ENCODE assay signal across 8 cellular contexts in the genomic region with DNA sequence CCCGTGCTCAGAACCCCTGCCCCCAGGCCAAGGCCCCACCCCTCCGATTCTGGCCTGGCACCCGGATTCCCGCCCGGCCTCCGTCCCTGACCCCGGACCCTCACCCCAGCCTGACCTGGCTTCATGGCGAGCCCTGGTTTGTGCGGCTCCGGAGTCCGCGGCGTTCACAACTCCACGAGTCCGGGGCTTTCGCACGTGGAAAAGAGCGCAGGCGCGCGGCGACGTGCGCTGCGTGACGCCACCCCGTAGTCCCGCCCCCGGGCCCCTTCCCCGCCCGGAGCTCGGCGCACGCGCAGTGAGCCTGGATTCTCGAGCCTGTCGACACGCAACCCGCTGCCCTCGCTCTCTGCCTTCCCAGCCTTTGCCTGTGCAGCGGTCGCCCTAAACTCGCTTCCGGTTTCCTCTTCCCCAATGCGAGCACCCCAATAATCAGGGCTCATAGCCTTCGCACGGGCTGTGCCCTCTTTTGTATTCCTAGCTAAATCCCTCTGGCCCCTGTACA. TPM values are rescaled to one million over a fixed set of nuclear protein-coding genes. Genes with fewer than 3 reads are reported as not detected.
DNase-seq lines count a peak whose midpoint lies in the region; ATAC-seq and TF ChIP-seq lines count a peak whose summit lies in the region.

A gene (minus strand): TSS at position 204 of the 502 bp plus-strand sequence. CDS start 79 bp downstream, at position 125.

- TF ChIP-seq RAD21 in liver (IDR thresholded peaks at IDR 0.05) = no peak

- H3K4me1 Mint-ChIP-seq in dendritic cell treated with granulocyte-macrophage colony-stimulating factor and Interleukin-4, amounts not matched to agents 40 ng/mL and 50 ng/mL, for 4 days (ENCODE audit: low read depth) = peaks cover 46% of the 10 kb centered on the region

- H3K27me3 Mint-ChIP-seq in dendritic cell treated with granulocyte-macrophage colony-stimulating factor and Interleukin-4, amounts not matched to agents 40 ng/mL and 50 ng/mL, for 4 days = peaks cover 8% of the 10 kb centered on the region

- ATAC-seq in GM19351 (IDR thresholded peaks at IDR 0.05; ENCODE audit: unreplicated experiment) (peak; percentile 76), HG03558 (IDR thresholded peaks at IDR 0.05; ENCODE audit: extremely low read depth, unreplicated experiment) (peak; percentile 67)

- peak within 1 kb of the TSS; percentile 59 to 88 (median 82); a peak in 21 of 22 replicates for H3K27ac ChIP-seq in BLaER1 treated with 17β-estradiol and CSF1 and Interleukin-3, amounts not matched to agents 10 nM and 100 nM
- H3K27ac ChIP-seq in liver (ENCODE audit: low read depth in 1 of 2, low read length in 2 of 2) = peak within 1 kb of the TSS; percentile 80 to 85

- no peaks in the 10 kb centered on the region for H3K9me3 Mint-ChIP-seq in dendritic cell treated with granulocyte-macrophage colony-stimulating factor and Interleukin-4, amounts not matched to agents 40 ng/mL and 50 ng/mL, for 4 days

- no peak for TF ChIP-seq CTCF in liver (IDR thresholded peaks at IDR 0.05; ENCODE audit: low read depth, low read length, missing input control)

- intact Hi-C loops in dendritic cell treated with granulocyte-macrophage colony-stimulating factor and Interleukin-4, amounts not matched to agents 40 ng/mL and 50 ng/mL, for 4 days (cut with micrococcal nuclease) = loop anchor here (10.0 kb wide), 2 partner anchors 291 to 949 kb away; a partner anchor contains a TSS

- peak within 1 kb of the TSS; percentile 84 to 97 (median 90) for H3K9ac ChIP-seq in BLaER1 treated with 17β-estradiol and CSF1 and Interleukin-3, amounts not matched to agents 10 nM and 100 nM
- H3K9ac ChIP-seq in liver (ENCODE audit: low read depth in 1 of 2, low read length in 2 of 2) = peak within 1 kb of the TSS; percentile 82 to 92

- no peaks in the 10 kb centered on the region for H3K9me3 ChIP-seq in BLaER1 treated with 17β-estradiol and CSF1 and Interleukin-3, amounts not matched to agents 10 nM and 100 nM (replicated peaks in 1 of 11)
- H3K9me3 ChIP-seq in liver (ENCODE audit: control insufficient read depth in 4 of 4, low read length in 3 of 4) = no peaks in the 10 kb centered on the region

- H3K4me2 ChIP-seq in BLaER1 treated with 17β-estradiol and CSF1 and Interleukin-3, amounts not matched to agents 10 nM and 100 nM = peak within 1 kb of the TSS; percentile 87 to 98 (median 95)

- H3K27me3 ChIP-seq in BLaER1 treated with 17β-estradiol and CSF1 and Interleukin-3, amounts not matched to agents 10 nM and 100 nM = no peaks in the 10 kb centered on the region
- H3K27me3 ChIP-seq in liver (ENCODE audit: control insufficient read depth in 4 of 4, insufficient read depth in 4 of 4, low read length in 3 of 4) = no peaks in the 10 kb centered on the region

- under 1% methylated on average over 47 of the region's 47 CpGs for WGBS in liver

- peak within 1 kb of the TSS; percentile 87 for H3K4me3 Mint-ChIP-seq in dendritic cell treated with granulocyte-macrophage colony-stimulating factor and Interleukin-4, amounts not matched to agents 40 ng/mL and 50 ng/mL, for 4 days

- H3K36me3 Mint-ChIP-seq in dendritic cell treated with granulocyte-macrophage colony-stimulating factor and Interleukin-4, amounts not matched to agents 40 ng/mL and 50 ng/mL, for 4 days (ENCODE audit: low read depth) = peaks cover 6% of the 10 kb centered on the region

- H3K4me1 ChIP-seq in BLaER1 treated with 17β-estradiol and CSF1 and Interleukin-3, amounts not matched to agents 10 nM and 100 nM = peaks cover 39 to 51% (median 46%) of the 10 kb centered on the region in 10 experiments
- peaks cover 6 to 34% (median 25%) of the 10 kb centered on the region in 4 donors for H3K4me1 ChIP-seq in liver (ENCODE audit: control insufficient read depth in 4 of 4, insufficient read depth in 4 of 4, low read length in 3 of 4)

- peak within 1 kb of the TSS; percentile 69 to 99 (median 92) for H3K4me3 ChIP-seq in BLaER1 treated with 17β-estradiol and CSF1 and Interleukin-3, amounts not matched to agents 10 nM and 100 nM
- H3K4me3 ChIP-seq in liver (ENCODE audit: low read depth in 1 of 3, low read length in 3 of 3) = peak within 1 kb of the TSS; percentile 75 to 96 (median 86)

- H3K27ac Mint-ChIP-seq in dendritic cell treated with granulocyte-macrophage colony-stimulating factor and Interleukin-4, amounts not matched to agents 40 ng/mL and 50 ng/mL, for 4 days = peak within 1 kb of the TSS; percentile 86

- peaks cover 7 to 49% (median 45%) of the 10 kb centered on the region in 11 experiments; a peak in 21 of 22 replicates for H4K20me1 ChIP-seq in BLaER1 treated with 17β-estradiol and CSF1 and Interleukin-3, amounts not matched to agents 10 nM and 100 nM

- peaks cover 0 to 11% (median 3%) of the 10 kb centered on the region in 11 experiments; a peak in 10 of 22 replicates for H3K36me3 ChIP-seq in BLaER1 treated with 17β-estradiol and CSF1 and Interleukin-3, amounts not matched to agents 10 nM and 100 nM
- no peaks in the 10 kb centered on the region for H3K36me3 ChIP-seq in liver (ENCODE audit: control insufficient read depth in 4 of 4, insufficient read depth in 3 of 4, low read depth in 1 of 4, low read length in 3 of 4)

- DNase-seq in NCI-H748 (lab: John Stamatoyannopoulos, UW; ENCODE audit: unreplicated experiment) = peak; percentile 94
- peak; percentile 97 for DNase-seq in activated CD4-positive, alpha-beta T cell treated with anti-CD3 and anti-CD28 coated beads, Interleukin-2, amount 50 U/mL, for 4 hours
- DNase-seq in stimulated activated CD4-positive, alpha-beta T cell treated with anti-CD3 and anti-CD28 coated beads, Interleukin-4, amount 100 ng/mL, for 24 hours = peak; percentile 98

TF ChIP-seq in liver, 16 proteins besides CTCF, POLR2A, EP300 and RAD21:
- peak; percentile 80 for TF ChIP-seq TAF1 (conservative IDR thresholded peaks at IDR 0.05)
- TF ChIP-seq, protein P1, sequence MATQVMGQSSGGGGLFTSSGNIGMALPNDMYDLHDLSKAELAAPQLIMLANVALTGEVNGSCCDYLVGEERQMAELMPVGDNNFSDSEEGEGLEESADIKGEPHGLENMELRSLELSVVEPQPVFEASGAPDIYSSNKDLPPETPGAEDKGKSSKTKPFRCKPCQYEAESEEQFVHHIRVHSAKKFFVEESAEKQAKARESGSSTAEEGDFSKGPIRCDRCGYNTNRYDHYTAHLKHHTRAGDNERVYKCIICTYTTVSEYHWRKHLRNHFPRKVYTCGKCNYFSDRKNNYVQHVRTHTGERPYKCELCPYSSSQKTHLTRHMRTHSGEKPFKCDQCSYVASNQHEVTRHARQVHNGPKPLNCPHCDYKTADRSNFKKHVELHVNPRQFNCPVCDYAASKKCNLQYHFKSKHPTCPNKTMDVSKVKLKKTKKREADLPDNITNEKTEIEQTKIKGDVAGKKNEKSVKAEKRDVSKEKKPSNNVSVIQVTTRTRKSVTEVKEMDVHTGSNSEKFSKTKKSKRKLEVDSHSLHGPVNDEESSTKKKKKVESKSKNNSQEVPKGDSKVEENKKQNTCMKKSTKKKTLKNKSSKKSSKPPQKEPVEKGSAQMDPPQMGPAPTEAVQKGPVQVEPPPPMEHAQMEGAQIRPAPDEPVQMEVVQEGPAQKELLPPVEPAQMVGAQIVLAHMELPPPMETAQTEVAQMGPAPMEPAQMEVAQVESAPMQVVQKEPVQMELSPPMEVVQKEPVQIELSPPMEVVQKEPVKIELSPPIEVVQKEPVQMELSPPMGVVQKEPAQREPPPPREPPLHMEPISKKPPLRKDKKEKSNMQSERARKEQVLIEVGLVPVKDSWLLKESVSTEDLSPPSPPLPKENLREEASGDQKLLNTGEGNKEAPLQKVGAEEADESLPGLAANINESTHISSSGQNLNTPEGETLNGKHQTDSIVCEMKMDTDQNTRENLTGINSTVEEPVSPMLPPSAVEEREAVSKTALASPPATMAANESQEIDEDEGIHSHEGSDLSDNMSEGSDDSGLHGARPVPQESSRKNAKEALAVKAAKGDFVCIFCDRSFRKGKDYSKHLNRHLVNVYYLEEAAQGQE (IDR thresholded peaks at IDR 0.05) = peak; percentile 29
- TF ChIP-seq YY1 (IDR thresholded peaks at IDR 0.05) = peak; percentile 76
- TF ChIP-seq SP1 (IDR thresholded peaks at IDR 0.05) = peak; percentile 31
- no peak for TF ChIP-seq EGR1 (IDR thresholded peaks at IDR 0.05; ENCODE audit: low read depth in 2 of 2)
- TF ChIP-seq GABPA (IDR thresholded peaks at IDR 0.05 in 1 of 2, conservative IDR thresholded peaks at IDR 0.05 in 1 of 2) = peak in 1 of 2 donors; percentile 50
- TF ChIP-seq HNF4A (conservative IDR thresholded peaks at IDR 0.05) = peak; percentile 11 to 40
- no peak for TF ChIP-seq JUND (IDR thresholded peaks at IDR 0.05)
- TF ChIP-seq RXRA (IDR thresholded peaks at IDR 0.05) = peak in 1 of 2 donors; percentile 39
- TF ChIP-seq, protein P2, sequence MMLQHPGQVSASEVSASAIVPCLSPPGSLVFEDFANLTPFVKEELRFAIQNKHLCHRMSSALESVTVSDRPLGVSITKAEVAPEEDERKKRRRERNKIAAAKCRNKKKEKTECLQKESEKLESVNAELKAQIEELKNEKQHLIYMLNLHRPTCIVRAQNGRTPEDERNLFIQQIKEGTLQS (IDR thresholded peaks at IDR 0.05) = no peak
- TF ChIP-seq, protein P3, sequence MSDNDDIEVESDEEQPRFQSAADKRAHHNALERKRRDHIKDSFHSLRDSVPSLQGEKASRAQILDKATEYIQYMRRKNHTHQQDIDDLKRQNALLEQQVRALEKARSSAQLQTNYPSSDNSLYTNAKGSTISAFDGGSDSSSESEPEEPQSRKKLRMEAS (IDR thresholded peaks at IDR 0.05) = peak; percentile 46
TF ChIP-seq in liver: peak in this region for 8.

RNA-seq across cellular contexts. Expression of the gene that starts here (rescaled TPM):
- total RNA-seq in liver = 10 to 100 TPM; 36.1 to 96.2 TPM
- 10 to 100 TPM; 23.3 to 79.3 TPM for polyA plus RNA-seq in liver

Comparison
In these comparisons a context has a peak if more than half of its experiments do, and no peak if none do; other contexts are left out.
1. Peak in every context shown above with its lines: DNase-seq, ATAC-seq, H3K4me3 ChIP-seq and H3K27ac ChIP-seq.